1 cellular context compared by ENCODE assay signal in genomic region chr9:68805890-68806517, GRCh38.
TF ChIP-seq lines count a peak whose summit lies in the region.

No MANE protein-coding gene starts in this region.

TF ChIP-seq in K562, 482 proteins besides CTCF, POLR2A, EP300 and RAD21 (continued from another document):
- TF ChIP-seq ZBTB40 (IDR thresholded peaks at IDR 0.05): peak; percentile 56
- TF ChIP-seq ZBTB40 (CRISPR knock-in tag; IDR thresholded peaks at IDR 0.05): no peak
- TF ChIP-seq STAG1 (CRISPR knock-in tag; IDR thresholded peaks at IDR 0.05; ENCODE audit: borderline replicate concordance): no peak
- TF ChIP-seq HNRNPK (IDR thresholded peaks at IDR 0.05; ENCODE audit: low read depth, low read length, poor library complexity, severe bottlenecking): no peak
- TF ChIP-seq THRAP3 (IDR thresholded peaks at IDR 0.05; ENCODE audit: borderline replicate concordance): no peak
- TF ChIP-seq SMAD2 (IDR thresholded peaks at IDR 0.05; ENCODE audit: low read depth, low read length): no peak
